Comparison of ENCODE assay signal across 1 cellular context in the genomic region with DNA sequence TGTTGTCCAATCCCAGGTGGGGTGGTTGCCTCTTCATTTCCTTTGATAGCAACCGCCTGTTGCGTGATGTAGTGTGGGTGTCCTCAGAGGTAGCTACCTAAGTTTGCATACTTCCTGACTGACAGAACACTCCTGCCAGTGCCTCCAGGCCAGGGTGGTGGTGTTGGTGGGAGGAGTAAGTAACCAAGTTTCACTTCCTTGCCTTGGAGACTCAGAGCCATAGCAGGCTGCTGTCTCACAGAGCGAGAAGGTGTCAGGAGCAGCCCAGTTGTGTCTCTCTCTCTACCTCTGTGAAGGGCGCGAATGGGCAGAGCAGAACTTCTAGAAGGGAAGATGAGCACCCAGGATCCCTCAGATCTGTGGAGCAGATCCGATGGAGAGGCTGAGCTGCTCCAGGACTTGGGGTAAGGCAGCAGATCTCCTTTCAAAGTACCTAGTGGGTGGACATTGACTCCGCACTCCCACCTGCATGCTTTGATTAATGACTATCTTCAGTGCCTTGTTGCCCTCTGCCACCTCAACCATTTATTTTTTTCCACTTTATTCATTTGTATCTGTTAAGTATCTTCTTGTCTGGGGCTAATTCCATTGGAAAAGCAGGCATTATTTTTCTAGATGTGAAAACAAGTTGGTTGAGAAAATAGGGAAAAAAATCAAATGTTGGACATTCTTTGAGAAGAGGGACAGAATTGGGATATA.
TF ChIP-seq lines count a peak whose summit lies in the region.

A gene with protein sequence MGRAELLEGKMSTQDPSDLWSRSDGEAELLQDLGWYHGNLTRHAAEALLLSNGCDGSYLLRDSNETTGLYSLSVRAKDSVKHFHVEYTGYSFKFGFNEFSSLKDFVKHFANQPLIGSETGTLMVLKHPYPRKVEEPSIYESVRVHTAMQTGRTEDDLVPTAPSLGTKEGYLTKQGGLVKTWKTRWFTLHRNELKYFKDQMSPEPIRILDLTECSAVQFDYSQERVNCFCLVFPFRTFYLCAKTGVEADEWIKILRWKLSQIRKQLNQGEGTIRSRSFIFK (plus strand): TSS at position 217 of the 699 bp plus-strand sequence. CDS start 87 bp downstream, at position 304.

TF ChIP-seq in GM12878, 131 proteins besides CTCF, POLR2A, EP300 and RAD21 (continues in another document):
- TF ChIP-seq MYB (IDR thresholded peaks at IDR 0.05; ENCODE audit: borderline replicate concordance, low read depth, low read length), result no peak
- TF ChIP-seq, protein P1, sequence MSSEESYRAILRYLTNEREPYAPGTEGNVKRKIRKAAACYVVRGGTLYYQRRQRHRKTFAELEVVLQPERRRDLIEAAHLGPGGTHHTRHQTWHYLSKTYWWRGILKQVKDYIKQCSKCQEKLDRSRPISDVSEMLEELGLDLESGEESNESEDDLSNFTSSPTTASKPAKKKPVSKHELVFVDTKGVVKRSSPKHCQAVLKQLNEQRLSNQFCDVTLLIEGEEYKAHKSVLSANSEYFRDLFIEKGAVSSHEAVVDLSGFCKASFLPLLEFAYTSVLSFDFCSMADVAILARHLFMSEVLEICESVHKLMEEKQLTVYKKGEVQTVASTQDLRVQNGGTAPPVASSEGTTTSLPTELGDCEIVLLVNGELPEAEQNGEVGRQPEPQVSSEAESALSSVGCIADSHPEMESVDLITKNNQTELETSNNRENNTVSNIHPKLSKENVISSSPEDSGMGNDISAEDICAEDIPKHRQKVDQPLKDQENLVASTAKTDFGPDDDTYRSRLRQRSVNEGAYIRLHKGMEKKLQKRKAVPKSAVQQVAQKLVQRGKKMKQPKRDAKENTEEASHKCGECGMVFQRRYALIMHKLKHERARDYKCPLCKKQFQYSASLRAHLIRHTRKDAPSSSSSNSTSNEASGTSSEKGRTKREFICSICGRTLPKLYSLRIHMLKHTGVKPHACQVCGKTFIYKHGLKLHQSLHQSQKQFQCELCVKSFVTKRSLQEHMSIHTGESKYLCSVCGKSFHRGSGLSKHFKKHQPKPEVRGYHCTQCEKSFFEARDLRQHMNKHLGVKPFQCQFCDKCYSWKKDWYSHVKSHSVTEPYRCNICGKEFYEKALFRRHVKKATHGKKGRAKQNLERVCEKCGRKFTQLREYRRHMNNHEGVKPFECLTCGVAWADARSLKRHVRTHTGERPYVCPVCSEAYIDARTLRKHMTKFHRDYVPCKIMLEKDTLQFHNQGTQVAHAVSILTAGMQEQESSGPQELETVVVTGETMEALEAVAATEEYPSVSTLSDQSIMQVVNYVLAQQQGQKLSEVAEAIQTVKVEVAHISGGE (CRISPR knock-in tag; IDR thresholded peaks at IDR 0.05), result no peak
- no peak for TF ChIP-seq FOS (IDR thresholded peaks at IDR 0.05; ENCODE audit: borderline replicate concordance, extremely low read depth, insufficient read length)
- TF ChIP-seq SMAD5 (IDR thresholded peaks at IDR 0.05; ENCODE audit: low read depth), result peak; percentile 92
- no peak for TF ChIP-seq TARDBP (IDR thresholded peaks at IDR 0.05; ENCODE audit: borderline replicate concordance)
- no peak for TF ChIP-seq GABPA (IDR thresholded peaks at IDR 0.05; ENCODE audit: low read depth)
- peak; percentile 94 for TF ChIP-seq HDGF (IDR thresholded peaks at IDR 0.05)
- no peak for TF ChIP-seq KDM1A (IDR thresholded peaks at IDR 0.05; ENCODE audit: borderline replicate concordance)
- TF ChIP-seq, protein P2, sequence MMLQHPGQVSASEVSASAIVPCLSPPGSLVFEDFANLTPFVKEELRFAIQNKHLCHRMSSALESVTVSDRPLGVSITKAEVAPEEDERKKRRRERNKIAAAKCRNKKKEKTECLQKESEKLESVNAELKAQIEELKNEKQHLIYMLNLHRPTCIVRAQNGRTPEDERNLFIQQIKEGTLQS (IDR thresholded peaks at IDR 0.05; ENCODE audit: borderline replicate concordance, extremely low read depth, low read depth, low read length), result no peak
- no peak for TF ChIP-seq ASH2L (IDR thresholded peaks at IDR 0.05; ENCODE audit: borderline replicate concordance, low read depth)
- TF ChIP-seq RCOR1 (conservative IDR thresholded peaks at IDR 0.05; ENCODE audit: low read depth, low read length), result peak; percentile 73; the same call in 1 of the 2 replicates
- TF ChIP-seq, protein P3, sequence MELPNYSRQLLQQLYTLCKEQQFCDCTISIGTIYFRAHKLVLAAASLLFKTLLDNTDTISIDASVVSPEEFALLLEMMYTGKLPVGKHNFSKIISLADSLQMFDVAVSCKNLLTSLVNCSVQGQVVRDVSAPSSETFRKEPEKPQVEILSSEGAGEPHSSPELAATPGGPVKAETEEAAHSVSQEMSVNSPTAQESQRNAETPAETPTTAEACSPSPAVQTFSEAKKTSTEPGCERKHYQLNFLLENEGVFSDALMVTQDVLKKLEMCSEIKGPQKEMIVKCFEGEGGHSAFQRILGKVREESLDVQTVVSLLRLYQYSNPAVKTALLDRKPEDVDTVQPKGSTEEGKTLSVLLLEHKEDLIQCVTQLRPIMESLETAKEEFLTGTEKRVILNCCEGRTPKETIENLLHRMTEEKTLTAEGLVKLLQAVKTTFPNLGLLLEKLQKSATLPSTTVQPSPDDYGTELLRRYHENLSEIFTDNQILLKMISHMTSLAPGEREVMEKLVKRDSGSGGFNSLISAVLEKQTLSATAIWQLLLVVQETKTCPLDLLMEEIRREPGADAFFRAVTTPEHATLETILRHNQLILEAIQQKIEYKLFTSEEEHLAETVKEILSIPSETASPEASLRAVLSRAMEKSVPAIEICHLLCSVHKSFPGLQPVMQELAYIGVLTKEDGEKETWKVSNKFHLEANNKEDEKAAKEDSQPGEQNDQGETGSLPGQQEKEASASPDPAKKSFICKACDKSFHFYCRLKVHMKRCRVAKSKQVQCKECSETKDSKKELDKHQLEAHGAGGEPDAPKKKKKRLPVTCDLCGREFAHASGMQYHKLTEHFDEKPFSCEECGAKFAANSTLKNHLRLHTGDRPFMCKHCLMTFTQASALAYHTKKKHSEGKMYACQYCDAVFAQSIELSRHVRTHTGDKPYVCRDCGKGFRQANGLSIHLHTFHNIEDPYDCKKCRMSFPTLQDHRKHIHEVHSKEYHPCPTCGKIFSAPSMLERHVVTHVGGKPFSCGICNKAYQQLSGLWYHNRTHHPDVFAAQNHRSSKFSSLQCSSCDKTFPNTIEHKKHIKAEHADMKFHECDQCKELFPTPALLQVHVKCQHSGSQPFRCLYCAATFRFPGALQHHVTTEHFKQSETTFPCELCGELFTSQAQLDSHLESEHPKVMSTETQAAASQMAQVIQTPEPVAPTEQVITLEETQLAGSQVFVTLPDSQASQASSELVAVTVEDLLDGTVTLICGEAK (IDR thresholded peaks at IDR 0.05; ENCODE audit: borderline replicate concordance), result peak; percentile 18; the same call in 1 of the 2 replicates
- TF ChIP-seq SMAD1 (IDR thresholded peaks at IDR 0.05; ENCODE audit: low read depth, partially characterized antibody), result peak; percentile 27
- TF ChIP-seq DPF2 (IDR thresholded peaks at IDR 0.05), result peak; percentile 93
- TF ChIP-seq RELA (IDR thresholded peaks at IDR 0.05; ENCODE audit: borderline replicate concordance, partially characterized antibody), result no peak
- TF ChIP-seq CREB1 (IDR thresholded peaks at IDR 0.05; ENCODE audit: low read depth), result peak; percentile 79; the same call in 1 of the 2 replicates
- TF ChIP-seq POU2F2 (IDR thresholded peaks at IDR 0.05; ENCODE audit: borderline replicate concordance, low read depth, low read length), result peak; percentile 95
- TF ChIP-seq BCL11A (IDR thresholded peaks at IDR 0.05; ENCODE audit: low read depth, low read length), result no peak
- no peak for TF ChIP-seq BMI1 (IDR thresholded peaks at IDR 0.05; ENCODE audit: borderline replicate concordance)
- TF ChIP-seq SREBF2 (IDR thresholded peaks at IDR 0.05; ENCODE audit: low read length), result no peak
- TF ChIP-seq NR2C1 (IDR thresholded peaks at IDR 0.05), result no peak
- peak; percentile 78; the same call in 1 of the 2 replicates for TF ChIP-seq NBN (IDR thresholded peaks at IDR 0.05)
- no peak for TF ChIP-seq KLF5 (IDR thresholded peaks at IDR 0.05; ENCODE audit: partially characterized antibody)
- no peak for TF ChIP-seq NR2C2 (IDR thresholded peaks at IDR 0.05; ENCODE audit: borderline replicate concordance, control insufficient read depth, insufficient read length, low read depth)
- TF ChIP-seq, protein P4, sequence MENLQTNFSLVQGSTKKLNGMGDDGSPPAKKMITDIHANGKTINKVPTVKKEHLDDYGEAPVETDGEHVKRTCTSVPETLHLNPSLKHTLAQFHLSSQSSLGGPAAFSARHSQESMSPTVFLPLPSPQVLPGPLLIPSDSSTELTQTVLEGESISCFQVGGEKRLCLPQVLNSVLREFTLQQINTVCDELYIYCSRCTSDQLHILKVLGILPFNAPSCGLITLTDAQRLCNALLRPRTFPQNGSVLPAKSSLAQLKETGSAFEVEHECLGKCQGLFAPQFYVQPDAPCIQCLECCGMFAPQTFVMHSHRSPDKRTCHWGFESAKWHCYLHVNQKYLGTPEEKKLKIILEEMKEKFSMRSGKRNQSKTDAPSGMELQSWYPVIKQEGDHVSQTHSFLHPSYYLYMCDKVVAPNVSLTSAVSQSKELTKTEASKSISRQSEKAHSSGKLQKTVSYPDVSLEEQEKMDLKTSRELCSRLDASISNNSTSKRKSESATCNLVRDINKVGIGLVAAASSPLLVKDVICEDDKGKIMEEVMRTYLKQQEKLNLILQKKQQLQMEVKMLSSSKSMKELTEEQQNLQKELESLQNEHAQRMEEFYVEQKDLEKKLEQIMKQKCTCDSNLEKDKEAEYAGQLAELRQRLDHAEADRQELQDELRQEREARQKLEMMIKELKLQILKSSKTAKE (IDR thresholded peaks at IDR 0.05; ENCODE audit: low read depth, poor library complexity, severe bottlenecking), result peak; percentile 61
- peak; percentile 91 to 92; a peak in 3 of 4 replicates for TF ChIP-seq IKZF2 (IDR thresholded peaks at IDR 0.05)
- TF ChIP-seq CBX3 (IDR thresholded peaks at IDR 0.05; ENCODE audit: borderline replicate concordance, low read depth), result no peak
- TF ChIP-seq NFYA (IDR thresholded peaks at IDR 0.05; ENCODE audit: borderline replicate concordance, low read depth, low read length), result no peak
- TF ChIP-seq EED (IDR thresholded peaks at IDR 0.05; ENCODE audit: low read depth), result peak; percentile 88
- no peak for TF ChIP-seq SUZ12 (IDR thresholded peaks at IDR 0.05; ENCODE audit: unreplicated experiment)
- TF ChIP-seq JUNB (IDR thresholded peaks at IDR 0.05), result no peak
- TF ChIP-seq ZZZ3 (IDR thresholded peaks at IDR 0.05; ENCODE audit: control insufficient read depth, insufficient read length, low read depth), result no peak
- TF ChIP-seq NR2F1 (conservative IDR thresholded peaks at IDR 0.05), result no peak
- no peak for TF ChIP-seq JUND (IDR thresholded peaks at IDR 0.05; ENCODE audit: low read depth, low read length)
- no peak for TF ChIP-seq EZH2 (IDR thresholded peaks at IDR 0.05; ENCODE audit: borderline replicate concordance, control insufficient read depth, low read depth, low read length)
- no peak for TF ChIP-seq SUPT20H (IDR thresholded peaks at IDR 0.05; ENCODE audit: borderline replicate concordance, control insufficient read depth, low read depth, low read length)
- TF ChIP-seq YY1 (IDR thresholded peaks at IDR 0.05; ENCODE audit: low read depth, low read length), result no peak; the same call in 1 of the 2 replicates
- TF ChIP-seq, protein P5, sequence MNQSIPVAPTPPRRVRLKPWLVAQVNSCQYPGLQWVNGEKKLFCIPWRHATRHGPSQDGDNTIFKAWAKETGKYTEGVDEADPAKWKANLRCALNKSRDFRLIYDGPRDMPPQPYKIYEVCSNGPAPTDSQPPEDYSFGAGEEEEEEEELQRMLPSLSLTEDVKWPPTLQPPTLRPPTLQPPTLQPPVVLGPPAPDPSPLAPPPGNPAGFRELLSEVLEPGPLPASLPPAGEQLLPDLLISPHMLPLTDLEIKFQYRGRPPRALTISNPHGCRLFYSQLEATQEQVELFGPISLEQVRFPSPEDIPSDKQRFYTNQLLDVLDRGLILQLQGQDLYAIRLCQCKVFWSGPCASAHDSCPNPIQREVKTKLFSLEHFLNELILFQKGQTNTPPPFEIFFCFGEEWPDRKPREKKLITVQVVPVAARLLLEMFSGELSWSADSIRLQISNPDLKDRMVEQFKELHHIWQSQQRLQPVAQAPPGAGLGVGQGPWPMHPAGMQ (IDR thresholded peaks at IDR 0.05; ENCODE audit: borderline replicate concordance), result no peak
- no peak for TF ChIP-seq RBBP5 (conservative IDR thresholded peaks at IDR 0.05)
- no peak for TF ChIP-seq HDAC2 (IDR thresholded peaks at IDR 0.05)
- TF ChIP-seq, protein P6, sequence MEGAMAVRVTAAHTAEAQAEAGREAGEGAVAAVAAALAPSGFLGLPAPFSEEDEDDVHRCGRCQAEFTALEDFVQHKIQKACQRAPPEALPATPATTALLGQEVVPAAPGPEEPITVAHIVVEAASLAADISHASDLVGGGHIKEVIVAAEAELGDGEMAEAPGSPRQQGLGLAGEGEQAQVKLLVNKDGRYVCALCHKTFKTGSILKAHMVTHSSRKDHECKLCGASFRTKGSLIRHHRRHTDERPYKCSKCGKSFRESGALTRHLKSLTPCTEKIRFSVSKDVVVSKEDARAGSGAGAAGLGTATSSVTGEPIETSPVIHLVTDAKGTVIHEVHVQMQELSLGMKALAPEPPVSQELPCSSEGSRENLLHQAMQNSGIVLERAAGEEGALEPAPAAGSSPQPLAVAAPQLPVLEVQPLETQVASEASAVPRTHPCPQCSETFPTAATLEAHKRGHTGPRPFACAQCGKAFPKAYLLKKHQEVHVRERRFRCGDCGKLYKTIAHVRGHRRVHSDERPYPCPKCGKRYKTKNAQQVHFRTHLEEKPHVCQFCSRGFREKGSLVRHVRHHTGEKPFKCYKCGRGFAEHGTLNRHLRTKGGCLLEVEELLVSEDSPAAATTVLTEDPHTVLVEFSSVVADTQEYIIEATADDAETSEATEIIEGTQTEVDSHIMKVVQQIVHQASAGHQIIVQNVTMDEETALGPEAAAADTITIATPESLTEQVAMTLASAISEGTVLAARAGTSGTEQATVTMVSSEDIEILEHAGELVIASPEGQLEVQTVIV (IDR thresholded peaks at IDR 0.05; ENCODE audit: borderline replicate concordance, partially characterized antibody), result no peak
- TF ChIP-seq, protein P7, sequence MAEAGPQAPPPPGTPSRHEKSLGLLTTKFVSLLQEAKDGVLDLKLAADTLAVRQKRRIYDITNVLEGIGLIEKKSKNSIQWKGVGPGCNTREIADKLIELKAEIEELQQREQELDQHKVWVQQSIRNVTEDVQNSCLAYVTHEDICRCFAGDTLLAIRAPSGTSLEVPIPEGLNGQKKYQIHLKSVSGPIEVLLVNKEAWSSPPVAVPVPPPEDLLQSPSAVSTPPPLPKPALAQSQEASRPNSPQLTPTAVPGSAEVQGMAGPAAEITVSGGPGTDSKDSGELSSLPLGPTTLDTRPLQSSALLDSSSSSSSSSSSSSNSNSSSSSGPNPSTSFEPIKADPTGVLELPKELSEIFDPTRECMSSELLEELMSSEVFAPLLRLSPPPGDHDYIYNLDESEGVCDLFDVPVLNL (IDR thresholded peaks at IDR 0.05; ENCODE audit: low read depth, low read length), result no peak
